Comparison of ENCODE assay signal across 1 cellular context in the genomic region with DNA sequence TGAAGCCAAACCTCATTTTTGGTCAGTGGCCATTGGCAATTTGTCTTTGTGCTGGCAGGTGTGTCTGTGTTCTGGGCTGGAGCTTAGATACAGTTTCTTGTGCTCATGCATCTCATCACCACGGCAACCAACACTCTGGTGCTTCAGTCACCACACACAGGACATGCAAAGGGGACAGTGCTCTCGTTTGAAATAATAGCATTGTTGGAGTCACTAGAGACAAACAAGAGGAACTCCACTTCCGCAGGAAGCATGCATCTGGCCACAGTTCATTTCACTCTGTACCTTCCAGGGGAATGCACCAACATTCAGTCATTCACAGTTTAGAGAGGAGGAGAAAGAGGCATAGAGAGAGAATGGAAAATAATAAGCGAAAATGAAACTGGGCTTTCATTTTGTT.
TF ChIP-seq lines count a peak whose summit lies in the region.

No MANE protein-coding gene starts in this region.

TF ChIP-seq in WTC11, 78 proteins besides CTCF, POLR2A, EP300 and RAD21 (continued from another document):
- TF ChIP-seq, protein P1, sequence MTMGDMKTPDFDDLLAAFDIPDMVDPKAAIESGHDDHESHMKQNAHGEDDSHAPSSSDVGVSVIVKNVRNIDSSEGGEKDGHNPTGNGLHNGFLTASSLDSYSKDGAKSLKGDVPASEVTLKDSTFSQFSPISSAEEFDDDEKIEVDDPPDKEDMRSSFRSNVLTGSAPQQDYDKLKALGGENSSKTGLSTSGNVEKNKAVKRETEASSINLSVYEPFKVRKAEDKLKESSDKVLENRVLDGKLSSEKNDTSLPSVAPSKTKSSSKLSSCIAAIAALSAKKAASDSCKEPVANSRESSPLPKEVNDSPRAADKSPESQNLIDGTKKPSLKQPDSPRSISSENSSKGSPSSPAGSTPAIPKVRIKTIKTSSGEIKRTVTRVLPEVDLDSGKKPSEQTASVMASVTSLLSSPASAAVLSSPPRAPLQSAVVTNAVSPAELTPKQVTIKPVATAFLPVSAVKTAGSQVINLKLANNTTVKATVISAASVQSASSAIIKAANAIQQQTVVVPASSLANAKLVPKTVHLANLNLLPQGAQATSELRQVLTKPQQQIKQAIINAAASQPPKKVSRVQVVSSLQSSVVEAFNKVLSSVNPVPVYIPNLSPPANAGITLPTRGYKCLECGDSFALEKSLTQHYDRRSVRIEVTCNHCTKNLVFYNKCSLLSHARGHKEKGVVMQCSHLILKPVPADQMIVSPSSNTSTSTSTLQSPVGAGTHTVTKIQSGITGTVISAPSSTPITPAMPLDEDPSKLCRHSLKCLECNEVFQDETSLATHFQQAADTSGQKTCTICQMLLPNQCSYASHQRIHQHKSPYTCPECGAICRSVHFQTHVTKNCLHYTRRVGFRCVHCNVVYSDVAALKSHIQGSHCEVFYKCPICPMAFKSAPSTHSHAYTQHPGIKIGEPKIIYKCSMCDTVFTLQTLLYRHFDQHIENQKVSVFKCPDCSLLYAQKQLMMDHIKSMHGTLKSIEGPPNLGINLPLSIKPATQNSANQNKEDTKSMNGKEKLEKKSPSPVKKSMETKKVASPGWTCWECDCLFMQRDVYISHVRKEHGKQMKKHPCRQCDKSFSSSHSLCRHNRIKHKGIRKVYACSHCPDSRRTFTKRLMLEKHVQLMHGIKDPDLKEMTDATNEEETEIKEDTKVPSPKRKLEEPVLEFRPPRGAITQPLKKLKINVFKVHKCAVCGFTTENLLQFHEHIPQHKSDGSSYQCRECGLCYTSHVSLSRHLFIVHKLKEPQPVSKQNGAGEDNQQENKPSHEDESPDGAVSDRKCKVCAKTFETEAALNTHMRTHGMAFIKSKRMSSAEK (CRISPR knock-in tag; IDR thresholded peaks at IDR 0.05; ENCODE audit: borderline replicate concordance) = no peak
- TF ChIP-seq, protein P2, sequence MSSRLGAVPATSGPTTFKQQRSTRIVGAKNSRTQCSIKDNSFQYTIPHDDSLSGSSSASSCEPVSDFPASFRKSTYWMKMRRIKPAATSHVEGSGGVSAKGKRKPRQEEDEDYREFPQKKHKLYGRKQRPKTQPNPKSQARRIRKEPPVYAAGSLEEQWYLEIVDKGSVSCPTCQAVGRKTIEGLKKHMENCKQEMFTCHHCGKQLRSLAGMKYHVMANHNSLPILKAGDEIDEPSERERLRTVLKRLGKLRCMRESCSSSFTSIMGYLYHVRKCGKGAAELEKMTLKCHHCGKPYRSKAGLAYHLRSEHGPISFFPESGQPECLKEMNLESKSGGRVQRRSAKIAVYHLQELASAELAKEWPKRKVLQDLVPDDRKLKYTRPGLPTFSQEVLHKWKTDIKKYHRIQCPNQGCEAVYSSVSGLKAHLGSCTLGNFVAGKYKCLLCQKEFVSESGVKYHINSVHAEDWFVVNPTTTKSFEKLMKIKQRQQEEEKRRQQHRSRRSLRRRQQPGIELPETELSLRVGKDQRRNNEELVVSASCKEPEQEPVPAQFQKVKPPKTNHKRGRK (CRISPR knock-in tag; IDR thresholded peaks at IDR 0.05; ENCODE audit: borderline replicate concordance) = no peak
- TF ChIP-seq RELA (CRISPR knock-in tag; IDR thresholded peaks at IDR 0.05; ENCODE audit: borderline replicate concordance) = no peak
- TF ChIP-seq SP1 (CRISPR knock-in tag; conservative IDR thresholded peaks at IDR 0.05) = no peak
